In the genomic region with DNA sequence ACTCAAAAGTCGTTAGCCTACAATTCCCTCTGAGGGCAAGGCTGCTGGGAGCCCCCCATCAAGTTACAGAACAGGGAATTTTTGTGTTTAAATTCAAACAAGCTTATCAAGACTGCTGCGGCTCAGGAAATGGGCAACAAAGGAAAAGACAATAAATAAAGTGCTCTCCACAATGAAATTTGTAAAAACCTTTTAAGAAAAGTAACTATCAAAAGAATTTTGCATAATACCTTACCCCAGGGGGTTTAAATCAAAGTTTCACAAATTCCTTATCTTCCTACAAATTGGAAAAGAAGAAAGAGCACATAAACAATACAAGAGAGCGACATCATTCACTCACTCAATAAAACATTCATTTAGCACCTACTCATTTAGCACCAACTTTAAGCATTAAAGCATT, we compare ENCODE assay signal across 28 cellular contexts.
"Had no signal": no experiment of that assay in that cellular context is flagged by ENCODE, and none has a peak within 500 bp of the region (broad histone marks: within the 10 kb centered on the region; RNA-seq: fewer than 3 reads in every experiment).

No MANE protein-coding gene starts in this region.

- H3K4me3 Mint-ChIP-seq: natural killer cell; nephron; neural progenitor cell; stimulated activated memory B cell treated with anti-CD40 and anti-IgM and Interleukin-4, amounts not matched to agents 10 μg/mL and 1 μg/mL and 100 μg/mL, for 72 hours; stimulated activated naive CD8-positive, alpha-beta T cell treated with anti-CD3 and anti-CD28 coated beads, Interleukin-15, Interleukin-2, amounts not matched to agents 100 ng/mL and 50 ng/mL, for 24 hours had no signal

- H3K27ac Mint-ChIP-seq: natural killer cell; neural progenitor cell; progenitor cell of endocrine pancreas; stimulated activated memory B cell treated with anti-CD40 and anti-IgM and Interleukin-4, amounts not matched to agents 10 μg/mL and 1 μg/mL and 100 μg/mL, for 72 hours; stimulated activated naive CD8-positive, alpha-beta T cell treated with anti-CD3 and anti-CD28 coated beads, Interleukin-15, Interleukin-2, amounts not matched to agents 100 ng/mL and 50 ng/mL, for 24 hours had no signal

- H3K4me1 ChIP-seq: parathyroid adenoma, psoas muscle, right lobe of liver, sigmoid colon, stomach, thyroid gland, tibial nerve, upper lobe of left lung, vagina had no signal

- H3K79me2 ChIP-seq: parathyroid adenoma had no signal

- H3K27ac ChIP-seq: neural progenitor cell, ovary, parathyroid adenoma, psoas muscle, right lobe of liver, sigmoid colon, stomach, thoracic aorta, thyroid gland, tibial nerve, upper lobe of left lung, vagina had no signal

- FAIRE-seq: small intestine, urothelium cell line had no signal

- H3K4me3 ChIP-seq: neural progenitor cell, ovary, psoas muscle, right lobe of liver, sigmoid colon, stomach, thoracic aorta, thyroid gland, tibial nerve, upper lobe of left lung, vagina had no signal

- H3K9me3 ChIP-seq: ovary, psoas muscle, right lobe of liver, sigmoid colon, stomach, thoracic aorta, thyroid gland, tibial nerve, upper lobe of left lung, vagina had no signal

- H2AFZ ChIP-seq: neural progenitor cell, parathyroid adenoma had no signal

- DNase-seq: natural killer cell; occipital lobe; ovary; posterior cingulate gyrus; psoas muscle; right cardiac atrium; right lobe of liver; sigmoid colon; small intestine; stimulated activated CD4-positive, alpha-beta T cell treated with anti-CD3 and anti-CD28 coated beads, Interleukin-1b, Interleukin-23, amount 100 ng/mL, for 48 hours; stimulated activated CD4-positive, alpha-beta T cell treated with anti-CD3 and anti-CD28 coated beads, Interleukin-4, amount 100 ng/mL, for 1 hour; stimulated activated CD4-positive, alpha-beta T cell treated with anti-CD3 and anti-CD28 coated beads, Interleukin-4, amount 100 ng/mL, for 4 hours; stimulated activated CD8-positive, alpha-beta memory T cell treated with anti-CD3 and anti-CD28 coated beads, Interleukin-4, amount 100 ng/mL, for 48 hours; stimulated activated naive CD4-positive, alpha-beta T cell; stomach; thyroid gland; trophoblast cell; upper lobe of left lung had no signal

- H3K36me3 Mint-ChIP-seq: natural killer cell; neural progenitor cell; stimulated activated memory B cell treated with anti-CD40 and anti-IgM and Interleukin-4, amounts not matched to agents 10 μg/mL and 1 μg/mL and 100 μg/mL, for 72 hours had no signal

- H3K4me2 ChIP-seq: neural progenitor cell had no signal

- ATAC-seq: natural killer cell; psoas muscle; right cardiac atrium; right lobe of liver; stimulated activated memory B cell treated with anti-CD40 and anti-IgM and Interleukin-4, amounts not matched to agents 10 μg/mL and 1 μg/mL and 100 μg/mL, for 72 hours had no signal

- H3K9me3 Mint-ChIP-seq: natural killer cell; nephron; stimulated activated memory B cell treated with anti-CD40 and anti-IgM and Interleukin-4, amounts not matched to agents 10 μg/mL and 1 μg/mL and 100 μg/mL, for 72 hours; stimulated activated naive CD8-positive, alpha-beta T cell treated with anti-CD3 and anti-CD28 coated beads, Interleukin-15, Interleukin-2, amounts not matched to agents 100 ng/mL and 50 ng/mL, for 24 hours had no signal

- H3K27me3 Mint-ChIP-seq: progenitor cell of endocrine pancreas had no signal

- H3K4me1 Mint-ChIP-seq: stimulated activated memory B cell treated with anti-CD40 and anti-IgM and Interleukin-4, amounts not matched to agents 10 μg/mL and 1 μg/mL and 100 μg/mL, for 72 hours had no signal

- H3K27me3 ChIP-seq: neural progenitor cell, ovary, right lobe of liver, sigmoid colon, thyroid gland, tibial nerve, upper lobe of left lung, vagina had no signal

- H3K36me3 ChIP-seq: neural progenitor cell, ovary, right lobe of liver, sigmoid colon, stomach, thoracic aorta, thyroid gland, tibial nerve, upper lobe of left lung, vagina had no signal
